ENCODE assay signal across 14 cellular contexts in the genomic region with DNA sequence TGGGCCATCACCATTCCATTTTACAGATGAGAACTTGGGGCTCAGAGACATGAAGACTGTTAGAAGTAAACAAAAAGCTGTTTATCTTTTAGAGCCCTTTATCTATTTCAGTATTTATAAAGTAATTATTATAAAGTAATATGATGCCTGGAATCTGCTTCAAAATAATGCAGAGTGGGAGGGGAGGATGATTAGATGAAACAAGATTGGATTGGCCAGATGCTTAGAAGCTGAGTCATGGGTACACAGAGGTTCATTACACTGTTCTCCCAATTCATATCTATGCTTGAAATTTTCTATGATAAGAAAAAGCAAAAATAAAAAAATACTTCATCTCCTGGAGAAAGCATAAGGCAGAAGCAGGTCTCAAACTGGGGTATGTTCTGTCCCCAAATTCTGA. TPM values are rescaled to one million over a fixed set of nuclear protein-coding genes. Genes with fewer than 3 reads are reported as not detected.
DNase-seq lines count a peak whose midpoint lies in the region; ATAC-seq and TF ChIP-seq lines count a peak whose summit lies in the region.
"Had no signal": no experiment of that assay in that cellular context is flagged by ENCODE, and none has a peak within 500 bp of the region (broad histone marks: within the 10 kb centered on the region; RNA-seq: fewer than 3 reads in every experiment).

No MANE protein-coding gene starts in this region.

- peak; percentile 75 for DNase-seq in EH (ENCODE audit: low read depth)
- DNase-seq in RPMI7951 (ENCODE audit: low read depth) = peak; percentile 35
- peak; percentile 44 to 73 for DNase-seq in fibroblast of lung (ENCODE audit: low read depth in 2 of 2)
- no peak for DNase-seq in G401 (ENCODE audit: low spot score)
- no peak for DNase-seq in NCI-H2227 (lab: John Stamatoyannopoulos, UW; ENCODE audit: unreplicated experiment)
- DNase-seq in T-helper 1 cell = no peak
- DNase-seq: activated CD4-positive, alpha-beta T cell treated with anti-CD3 and anti-CD28 coated beads, Interleukin-2, amount 50 U/mL, for 48 hours; amniotic stem cell; DMS53; GOT3; NCI-H1092; stimulated activated CD4-positive, alpha-beta T cell treated with anti-CD3 and anti-CD28 coated beads, Interleukin-4, amount 100 ng/mL, for 1 hour had no signal

- no peaks in the 10 kb centered on the region for H3K36me3 Mint-ChIP-seq in stimulated activated memory B cell treated with anti-CD40 and anti-IgM and Interleukin-4, amounts not matched to agents 10 μg/mL and 1 μg/mL and 100 μg/mL, for 72 hours

- peaks cover 32% of the 10 kb centered on the region for H3K79me2 ChIP-seq in fibroblast of lung (ENCODE audit: control insufficient read depth, insufficient read depth, low read length)

- H3K4me3 ChIP-seq in fibroblast of lung (replicated peaks in 1 of 4; ENCODE audit: control extremely low read depth in 1 of 4, insufficient read depth in 1 of 4, low read depth in 3 of 4, low read length in 4 of 4) = no peak overlapping the region
- peak overlapping the region; percentile 40 for H3K4me3 ChIP-seq in skeletal muscle satellite cell (ENCODE audit: low read length)

- H4K20me1 ChIP-seq in fibroblast of lung (ENCODE audit: control insufficient read depth, extremely low read depth, insufficient read depth, low read length) = no peaks in the 10 kb centered on the region

- H3K27me3 Mint-ChIP-seq in stimulated activated memory B cell treated with anti-CD40 and anti-IgM and Interleukin-4, amounts not matched to agents 10 μg/mL and 1 μg/mL and 100 μg/mL, for 72 hours = no peaks in the 10 kb centered on the region

- H2AFZ ChIP-seq in fibroblast of lung (ENCODE audit: low read length) = no peak overlapping the region

- in situ Hi-C loops in G401 (cut with HindIII; ENCODE audit: low sequenced_read_pairs) = no loop called here

- peak overlapping the region; percentile 41 for H3K27ac ChIP-seq in fibroblast of lung (ENCODE audit: insufficient read depth, low read length)

- H3K9ac ChIP-seq in fibroblast of lung (ENCODE audit: insufficient read depth, low read length) (no peak overlapping the region), skeletal muscle satellite cell (ENCODE audit: low read depth, low read length) (no peak overlapping the region)

- H3K27me3 ChIP-seq in fibroblast of lung (ENCODE audit: control insufficient read depth, insufficient read depth, low read length) (no peaks in the 10 kb centered on the region), skeletal muscle satellite cell (ENCODE audit: control insufficient read depth, insufficient read depth, low read length) (no peaks in the 10 kb centered on the region)

- TF ChIP-seq CTCF in fibroblast of lung (conservative IDR thresholded peaks at IDR 0.05 in 1 of 2, IDR thresholded peaks at IDR 0.05 in 1 of 2; ENCODE audit: low read depth in 1 of 2, low read length in 2 of 2) = no peak

- no peaks in the 10 kb centered on the region for H3K9me3 ChIP-seq in fibroblast of lung (ENCODE audit: control insufficient read depth, insufficient read depth, low read depth, low read length)
- H3K9me3 ChIP-seq in skeletal muscle satellite cell (replicated peaks; ENCODE audit: low read length) = no peaks in the 10 kb centered on the region

- peaks cover 29% of the 10 kb centered on the region for H3K4me1 ChIP-seq in fibroblast of lung (ENCODE audit: control insufficient read depth, extremely low read depth, insufficient read depth, low read length)
- peaks cover 92% of the 10 kb centered on the region for H3K4me1 ChIP-seq in skeletal muscle satellite cell (ENCODE audit: control insufficient read depth, insufficient read depth, low read length)

- H3K4me2 ChIP-seq in fibroblast of lung (ENCODE audit: extremely low read depth, insufficient read depth, low read length) = peak overlapping the region; percentile 62
- H3K4me2 ChIP-seq in skeletal muscle satellite cell (ENCODE audit: low read length) = peak overlapping the region; percentile 77

- no peak overlapping the region for H3K27ac Mint-ChIP-seq in stimulated activated memory B cell treated with anti-CD40 and anti-IgM and Interleukin-4, amounts not matched to agents 10 μg/mL and 1 μg/mL and 100 μg/mL, for 72 hours

- no peaks in the 10 kb centered on the region for H3K9me3 Mint-ChIP-seq in stimulated activated memory B cell treated with anti-CD40 and anti-IgM and Interleukin-4, amounts not matched to agents 10 μg/mL and 1 μg/mL and 100 μg/mL, for 72 hours

- H3K4me1 Mint-ChIP-seq in stimulated activated memory B cell treated with anti-CD40 and anti-IgM and Interleukin-4, amounts not matched to agents 10 μg/mL and 1 μg/mL and 100 μg/mL, for 72 hours = peaks cover 12% of the 10 kb centered on the region

- no peak for ATAC-seq in stimulated activated memory B cell treated with anti-CD40 and anti-IgM and Interleukin-4, amounts not matched to agents 10 μg/mL and 1 μg/mL and 100 μg/mL, for 72 hours

- H3K36me3 ChIP-seq in fibroblast of lung (ENCODE audit: control insufficient read depth, insufficient read depth, low read length) (no peaks in the 10 kb centered on the region), skeletal muscle satellite cell (ENCODE audit: insufficient read depth, low read length) (no peaks in the 10 kb centered on the region)

- H3K4me3 Mint-ChIP-seq in stimulated activated memory B cell treated with anti-CD40 and anti-IgM and Interleukin-4, amounts not matched to agents 10 μg/mL and 1 μg/mL and 100 μg/mL, for 72 hours = no peak overlapping the region

RNA-seq across cellular contexts. Expression of a gene that starts 29.4 kb away (rescaled TPM):
- 16.2 and 18.5 TPM in 2 replicates for total RNA-seq in RPMI7951 (2014; rRNA removed; shearing (Covaris generic))
- total RNA-seq in fibroblast of lung = 15.7 and 33.9 TPM in 2 replicates
- 35.9 and 47.4 TPM in 2 replicates for polyA plus RNA-seq in fibroblast of lung
- polyA plus RNA-seq in fibroblast of lung (2012) = 34.3 and 40.2 TPM in 2 replicates
- polyA minus RNA-seq in fibroblast of lung (ENCODE audit: low replicate concordance) = 92.9 and 100 TPM in 2 replicates
- total RNA-seq in skeletal muscle satellite cell (2012; rRNA removed) = 21.5 and 25.8 TPM in 2 replicates
- 57.1 and 77.1 TPM in 2 replicates for total RNA-seq in G401 (2014; rRNA removed; shearing (Covaris generic))

RNA-seq across cellular contexts. Expression of a gene that starts 29.8 kb away (rescaled TPM):
- total RNA-seq in RPMI7951 (2014; rRNA removed; shearing (Covaris generic)) = 0.59 and 2.2 TPM in 2 replicates
- total RNA-seq in fibroblast of lung = 0.26 and 0.33 TPM in 2 replicates
- 0.27 and 0.37 TPM in 2 replicates for polyA plus RNA-seq in fibroblast of lung
- 1.1 and 1.6 TPM in 2 replicates for polyA plus RNA-seq in fibroblast of lung (2012)
- not detected in 2 replicates for polyA minus RNA-seq in fibroblast of lung (ENCODE audit: low replicate concordance)
- 0.76 and 1.7 TPM in 2 replicates for total RNA-seq in skeletal muscle satellite cell (2012; rRNA removed)
- 0.31 and 1.0 TPM in 2 replicates for total RNA-seq in G401 (2014; rRNA removed; shearing (Covaris generic))

Comparison
In these comparisons a context has a peak if more than half of its experiments do, and no peak if none do; other contexts are left out.
1. DNase-seq: peak in EH (single experiment), RPMI7951 (single experiment) and fibroblast of lung (2 of 2); none in G401 (single experiment), NCI-H2227 (single experiment) and T-helper 1 cell (0 of 5).